1 cellular context compared by ENCODE assay signal in the genomic region with DNA sequence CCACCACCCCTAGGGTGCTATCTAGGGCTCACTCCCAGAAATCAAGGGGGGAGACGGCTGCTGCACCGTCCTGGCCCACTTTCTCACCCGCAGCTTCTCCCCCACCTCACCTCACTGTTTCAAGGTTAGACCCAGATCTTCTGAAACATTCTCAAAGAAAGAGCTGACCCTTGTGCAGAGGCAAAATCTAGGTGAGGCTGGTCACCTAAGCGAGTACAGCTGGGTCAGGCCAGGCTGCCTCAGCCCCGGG.
TF ChIP-seq lines count a peak whose summit lies in the region.

No MANE protein-coding gene starts in this region.

TF ChIP-seq in GM12878, 131 proteins besides CTCF, POLR2A, EP300 and RAD21:
- TF ChIP-seq RUNX3 (IDR thresholded peaks at IDR 0.05; ENCODE audit: low read length): no peak
- TF ChIP-seq, protein P1, sequence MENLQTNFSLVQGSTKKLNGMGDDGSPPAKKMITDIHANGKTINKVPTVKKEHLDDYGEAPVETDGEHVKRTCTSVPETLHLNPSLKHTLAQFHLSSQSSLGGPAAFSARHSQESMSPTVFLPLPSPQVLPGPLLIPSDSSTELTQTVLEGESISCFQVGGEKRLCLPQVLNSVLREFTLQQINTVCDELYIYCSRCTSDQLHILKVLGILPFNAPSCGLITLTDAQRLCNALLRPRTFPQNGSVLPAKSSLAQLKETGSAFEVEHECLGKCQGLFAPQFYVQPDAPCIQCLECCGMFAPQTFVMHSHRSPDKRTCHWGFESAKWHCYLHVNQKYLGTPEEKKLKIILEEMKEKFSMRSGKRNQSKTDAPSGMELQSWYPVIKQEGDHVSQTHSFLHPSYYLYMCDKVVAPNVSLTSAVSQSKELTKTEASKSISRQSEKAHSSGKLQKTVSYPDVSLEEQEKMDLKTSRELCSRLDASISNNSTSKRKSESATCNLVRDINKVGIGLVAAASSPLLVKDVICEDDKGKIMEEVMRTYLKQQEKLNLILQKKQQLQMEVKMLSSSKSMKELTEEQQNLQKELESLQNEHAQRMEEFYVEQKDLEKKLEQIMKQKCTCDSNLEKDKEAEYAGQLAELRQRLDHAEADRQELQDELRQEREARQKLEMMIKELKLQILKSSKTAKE (IDR thresholded peaks at IDR 0.05; ENCODE audit: low read depth, poor library complexity, severe bottlenecking): no peak
- TF ChIP-seq MXI1 (IDR thresholded peaks at IDR 0.05; ENCODE audit: low read depth, low read length): no peak
- TF ChIP-seq MEF2A (IDR thresholded peaks at IDR 0.05; ENCODE audit: insufficient read depth, low read depth, low read length): no peak
- TF ChIP-seq CEBPB (IDR thresholded peaks at IDR 0.05; ENCODE audit: borderline replicate concordance in 1 of 2, low read depth in 2 of 2, low read length in 2 of 2): no peak
- TF ChIP-seq, protein P2, sequence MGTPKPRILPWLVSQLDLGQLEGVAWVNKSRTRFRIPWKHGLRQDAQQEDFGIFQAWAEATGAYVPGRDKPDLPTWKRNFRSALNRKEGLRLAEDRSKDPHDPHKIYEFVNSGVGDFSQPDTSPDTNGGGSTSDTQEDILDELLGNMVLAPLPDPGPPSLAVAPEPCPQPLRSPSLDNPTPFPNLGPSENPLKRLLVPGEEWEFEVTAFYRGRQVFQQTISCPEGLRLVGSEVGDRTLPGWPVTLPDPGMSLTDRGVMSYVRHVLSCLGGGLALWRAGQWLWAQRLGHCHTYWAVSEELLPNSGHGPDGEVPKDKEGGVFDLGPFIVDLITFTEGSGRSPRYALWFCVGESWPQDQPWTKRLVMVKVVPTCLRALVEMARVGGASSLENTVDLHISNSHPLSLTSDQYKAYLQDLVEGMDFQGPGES (IDR thresholded peaks at IDR 0.05): no peak
- TF ChIP-seq, protein P3, sequence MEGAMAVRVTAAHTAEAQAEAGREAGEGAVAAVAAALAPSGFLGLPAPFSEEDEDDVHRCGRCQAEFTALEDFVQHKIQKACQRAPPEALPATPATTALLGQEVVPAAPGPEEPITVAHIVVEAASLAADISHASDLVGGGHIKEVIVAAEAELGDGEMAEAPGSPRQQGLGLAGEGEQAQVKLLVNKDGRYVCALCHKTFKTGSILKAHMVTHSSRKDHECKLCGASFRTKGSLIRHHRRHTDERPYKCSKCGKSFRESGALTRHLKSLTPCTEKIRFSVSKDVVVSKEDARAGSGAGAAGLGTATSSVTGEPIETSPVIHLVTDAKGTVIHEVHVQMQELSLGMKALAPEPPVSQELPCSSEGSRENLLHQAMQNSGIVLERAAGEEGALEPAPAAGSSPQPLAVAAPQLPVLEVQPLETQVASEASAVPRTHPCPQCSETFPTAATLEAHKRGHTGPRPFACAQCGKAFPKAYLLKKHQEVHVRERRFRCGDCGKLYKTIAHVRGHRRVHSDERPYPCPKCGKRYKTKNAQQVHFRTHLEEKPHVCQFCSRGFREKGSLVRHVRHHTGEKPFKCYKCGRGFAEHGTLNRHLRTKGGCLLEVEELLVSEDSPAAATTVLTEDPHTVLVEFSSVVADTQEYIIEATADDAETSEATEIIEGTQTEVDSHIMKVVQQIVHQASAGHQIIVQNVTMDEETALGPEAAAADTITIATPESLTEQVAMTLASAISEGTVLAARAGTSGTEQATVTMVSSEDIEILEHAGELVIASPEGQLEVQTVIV (IDR thresholded peaks at IDR 0.05; ENCODE audit: borderline replicate concordance, partially characterized antibody): no peak
- TF ChIP-seq, protein P4, sequence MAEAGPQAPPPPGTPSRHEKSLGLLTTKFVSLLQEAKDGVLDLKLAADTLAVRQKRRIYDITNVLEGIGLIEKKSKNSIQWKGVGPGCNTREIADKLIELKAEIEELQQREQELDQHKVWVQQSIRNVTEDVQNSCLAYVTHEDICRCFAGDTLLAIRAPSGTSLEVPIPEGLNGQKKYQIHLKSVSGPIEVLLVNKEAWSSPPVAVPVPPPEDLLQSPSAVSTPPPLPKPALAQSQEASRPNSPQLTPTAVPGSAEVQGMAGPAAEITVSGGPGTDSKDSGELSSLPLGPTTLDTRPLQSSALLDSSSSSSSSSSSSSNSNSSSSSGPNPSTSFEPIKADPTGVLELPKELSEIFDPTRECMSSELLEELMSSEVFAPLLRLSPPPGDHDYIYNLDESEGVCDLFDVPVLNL (IDR thresholded peaks at IDR 0.05; ENCODE audit: low read depth, low read length): no peak
- TF ChIP-seq ZBED1 (IDR thresholded peaks at IDR 0.05; ENCODE audit: borderline replicate concordance): no peak
- TF ChIP-seq SREBF1 (IDR thresholded peaks at IDR 0.05; ENCODE audit: low read length): no peak
- no peak for TF ChIP-seq ZNF274 (IDR thresholded peaks at IDR 0.05; ENCODE audit: insufficient read depth, insufficient read length)
